In genomic region chr10:122301811-122302115, GRCh38 we compare ENCODE assay signal across 1 cellular context.
TF ChIP-seq lines count a peak whose summit lies in the region.

No MANE protein-coding gene starts in this region.

TF ChIP-seq in HepG2, 621 proteins besides CTCF, POLR2A, EP300 and RAD21 (continued from another document):
- TF ChIP-seq, protein P1, sequence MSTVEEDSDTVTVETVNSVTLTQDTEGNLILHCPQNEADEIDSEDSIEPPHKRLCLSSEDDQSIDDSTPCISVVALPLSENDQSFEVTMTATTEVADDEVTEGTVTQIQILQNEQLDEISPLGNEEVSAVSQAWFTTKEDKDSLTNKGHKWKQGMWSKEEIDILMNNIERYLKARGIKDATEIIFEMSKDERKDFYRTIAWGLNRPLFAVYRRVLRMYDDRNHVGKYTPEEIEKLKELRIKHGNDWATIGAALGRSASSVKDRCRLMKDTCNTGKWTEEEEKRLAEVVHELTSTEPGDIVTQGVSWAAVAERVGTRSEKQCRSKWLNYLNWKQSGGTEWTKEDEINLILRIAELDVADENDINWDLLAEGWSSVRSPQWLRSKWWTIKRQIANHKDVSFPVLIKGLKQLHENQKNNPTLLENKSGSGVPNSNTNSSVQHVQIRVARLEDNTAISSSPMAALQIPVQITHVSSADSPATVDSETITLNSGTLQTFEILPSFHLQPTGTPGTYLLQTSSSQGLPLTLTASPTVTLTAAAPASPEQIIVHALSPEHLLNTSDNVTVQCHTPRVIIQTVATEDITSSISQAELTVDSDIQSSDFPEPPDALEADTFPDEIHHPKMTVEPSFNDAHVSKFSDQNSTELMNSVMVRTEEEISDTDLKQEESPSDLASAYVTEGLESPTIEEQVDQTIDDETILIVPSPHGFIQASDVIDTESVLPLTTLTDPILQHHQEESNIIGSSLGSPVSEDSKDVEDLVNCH (CRISPR knock-in tag; IDR thresholded peaks at IDR 0.05), result no peak
- TF ChIP-seq WIZ (CRISPR knock-in tag; IDR thresholded peaks at IDR 0.05), result 0 out of 2 replicates have a peak, but pooled peaks have one; percentile 45
TF ChIP-seq in HepG2: peak in this region for 2.
